8 cellular contexts compared by ENCODE assay signal in genomic region chr1:154714638-154715037, GRCh38.
DNase-seq lines count a peak whose midpoint lies in the region; ATAC-seq and FAIRE-seq lines count a peak whose summit lies in the region.

No MANE protein-coding gene starts in this region.

- no peak for FAIRE-seq in frontal cortex (lab: Jason Lieb, UNC)

- no peak for ATAC-seq in HG03135 (IDR thresholded peaks at IDR 0.05; ENCODE audit: unreplicated experiment)

- DNase-seq in A172 (ENCODE audit: low spot score) (peak; percentile 35), GM03348 (ENCODE audit: low spot score) (peak; percentile 72), SK-N-DZ (ENCODE audit: low spot score) (peak; percentile 58), glomerular visceral epithelial cell (ENCODE audit: extremely low spot score) (peak; percentile 6), frontal cortex (ENCODE audit: low spot score in 2 of 2) (no peak)
- no peak for DNase-seq in central memory CD4-positive, alpha-beta T cell
- DNase-seq in activated CD4-positive, alpha-beta T cell treated with anti-CD3 and anti-CD28 coated beads, Interleukin-2, amount 50 U/mL, for 4 hours: no peak

Comparison
In these comparisons a context has a peak if more than half of its experiments do, and no peak if none do; other contexts are left out.
1. DNase-seq: peak in A172 (single experiment), GM03348 (single experiment), SK-N-DZ (single experiment) and glomerular visceral epithelial cell (single experiment); none in frontal cortex (0 of 2), central memory CD4-positive, alpha-beta T cell (single experiment) and activated CD4-positive, alpha-beta T cell treated with anti-CD3 and anti-CD28 coated beads, Interleukin-2, amount 50 U/mL, for 4 hours (0 of 2).